In genomic region chr14:68683326-68683725, GRCh38 we compare ENCODE assay signal across 8 cellular contexts.
DNase-seq lines count a peak whose midpoint lies in the region; ATAC-seq and TF ChIP-seq lines count a peak whose summit lies in the region.

No MANE protein-coding gene starts in this region.

- no peaks in the 10 kb centered on the region for H3K9me3 Mint-ChIP-seq in naive thymus-derived CD4-positive, alpha-beta T cell

- peak overlapping the region; percentile 56 to 97 (median 87) for H3K27ac Mint-ChIP-seq in naive thymus-derived CD4-positive, alpha-beta T cell

- no peak overlapping the region for H3K4me3 ChIP-seq in choroid plexus epithelial cell (ENCODE audit: low read depth, low read length)
- H3K4me3 ChIP-seq in naive thymus-derived CD4-positive, alpha-beta T cell (ENCODE audit: low read length): no peak overlapping the region

- POLR2A ChIA-PET in naive thymus-derived CD4-positive, alpha-beta T cell (lab: Charles Lee): interaction anchor here (0.6 to 4.7 kb wide), 16 partner anchors 10 to 432 kb away, joined by 3 to 36 read pairs (median 4); partner anchors contain the start of gene ZFP36L1

- intact Hi-C loops in naive thymus-derived CD4-positive, alpha-beta T cell (cut with micrococcal nuclease): loop anchor here (10.0 kb wide), 3 partner anchors 59 to 439 kb away; no protein-coding TSS in a partner anchor

- H3K27me3 ChIP-seq in naive thymus-derived CD4-positive, alpha-beta T cell (ENCODE audit: control insufficient read depth in 2 of 2, insufficient read depth in 2 of 2, low read length in 2 of 2): no peaks in the 10 kb centered on the region

- no peaks in the 10 kb centered on the region for H3K27me3 Mint-ChIP-seq in naive thymus-derived CD4-positive, alpha-beta T cell

- DNase-seq in AG08395 (ENCODE audit: low spot score) (peak; percentile 40), MV-4-11 (lab: John Stamatoyannopoulos, UW) (peak; percentile 50), choroid plexus epithelial cell (ENCODE audit: low read depth) (peak; percentile 78), germinal center (ENCODE audit: low spot score) (no peak)
- no peak for DNase-seq in naive thymus-derived CD4-positive, alpha-beta T cell

- no peak for TF ChIP-seq CTCF in choroid plexus epithelial cell (conservative IDR thresholded peaks at IDR 0.05; ENCODE audit: low read depth, low read length)

- peak overlapping the region in 8 of 10 donors; percentile 42 to 73 (median 62) for H3K4me3 Mint-ChIP-seq in naive thymus-derived CD4-positive, alpha-beta T cell

- CTCF ChIA-PET in naive thymus-derived CD4-positive, alpha-beta T cell (lab: Charles Lee): interaction anchor here (0.7 to 1.7 kb wide), 6 partner anchors 33 to 434 kb away, joined by 3 to 8 read pairs (median 4); no protein-coding TSS in a partner anchor

- peaks cover 46 to 77% (median 63%) of the 10 kb centered on the region in 7 donors for H3K4me1 Mint-ChIP-seq in naive thymus-derived CD4-positive, alpha-beta T cell

- no peak overlapping the region for H3K27ac ChIP-seq in naive thymus-derived CD4-positive, alpha-beta T cell (ENCODE audit: low read depth, low read length)

- no peaks in the 10 kb centered on the region for H3K9me3 ChIP-seq in naive thymus-derived CD4-positive, alpha-beta T cell (ENCODE audit: control insufficient read depth in 2 of 3, low read length in 3 of 3)

- peaks cover 0 to 4% (median 0%) of the 10 kb centered on the region in 5 donors for H3K36me3 Mint-ChIP-seq in naive thymus-derived CD4-positive, alpha-beta T cell

- peaks cover 44 to 53% of the 10 kb centered on the region in 2 donors for H3K4me1 ChIP-seq in naive thymus-derived CD4-positive, alpha-beta T cell (ENCODE audit: control insufficient read depth in 2 of 2, insufficient read depth in 2 of 2, low read length in 2 of 2)

- ATAC-seq in naive thymus-derived CD4-positive, alpha-beta T cell: no peak
- no peak for ATAC-seq in HG03521 (IDR thresholded peaks at IDR 0.05; ENCODE audit: unreplicated experiment)
- no peak for ATAC-seq in HG02870 (IDR thresholded peaks at IDR 0.05; ENCODE audit: unreplicated experiment)
- no peak for ATAC-seq in HG03159 (IDR thresholded peaks at IDR 0.05; ENCODE audit: unreplicated experiment)

- H3K36me3 ChIP-seq in naive thymus-derived CD4-positive, alpha-beta T cell (ENCODE audit: control insufficient read depth in 2 of 3, insufficient read depth in 3 of 3, low read length in 3 of 3): no peaks in the 10 kb centered on the region

Comparison
In these comparisons a context has a peak if more than half of its experiments do, and no peak if none do; other contexts are left out.
1. DNase-seq: peak in AG08395 (single experiment), MV-4-11 (single experiment) and choroid plexus epithelial cell (single experiment); none in naive thymus-derived CD4-positive, alpha-beta T cell (0 of 9) and germinal center (single experiment).